8 cellular contexts compared by ENCODE assay signal in the genomic region with DNA sequence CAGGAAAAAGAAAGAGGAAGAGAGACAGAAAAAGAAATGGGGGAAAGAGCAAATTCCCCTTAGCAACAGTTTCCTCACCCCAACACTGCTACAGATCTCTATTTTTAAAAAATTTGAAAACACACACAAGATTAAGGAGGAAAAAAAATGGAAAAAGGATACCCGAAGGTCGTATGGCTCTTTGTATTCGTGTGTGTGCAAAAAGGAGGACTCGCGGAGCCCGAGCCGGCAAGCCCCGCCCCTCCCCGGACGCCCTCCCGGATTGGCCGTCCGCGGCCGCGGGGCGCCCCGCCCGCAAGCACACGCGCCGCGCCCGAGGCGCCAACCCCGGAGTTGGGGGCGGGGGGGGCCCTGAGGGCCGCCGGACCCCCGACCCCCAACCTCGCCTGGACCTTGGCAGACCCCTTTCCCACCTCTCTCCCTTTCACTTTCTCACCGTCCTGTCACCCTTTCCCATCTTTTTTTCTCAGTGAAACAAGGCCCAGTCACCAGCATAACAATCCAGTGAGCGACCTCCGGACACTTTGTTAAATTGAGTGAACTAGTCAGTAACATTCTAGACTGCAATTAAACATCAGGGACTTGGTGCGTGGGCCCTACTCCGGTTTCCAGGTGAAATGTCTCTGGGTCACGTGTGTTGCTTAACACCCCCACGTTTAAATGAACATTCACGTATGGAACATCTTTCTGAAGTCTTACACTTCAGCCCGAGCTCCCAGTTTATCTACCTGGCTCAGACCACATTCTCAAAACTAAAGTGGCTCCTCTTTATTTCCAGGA. TPM values are rescaled to one million over a fixed set of nuclear protein-coding genes. Genes with fewer than 3 reads are reported as not detected.
DNase-seq lines count a peak whose midpoint lies in the region; ATAC-seq and TF ChIP-seq lines count a peak whose summit lies in the region.

Gene C14orf93 (minus strand): TSS at position 205 of the 780 bp plus-strand sequence. CDS start 11,120 bp downstream, outside the sequence.

- H3K36me3 ChIP-seq in endodermal cell (ENCODE audit: control insufficient read depth, insufficient read depth, low read length) (no peaks in the 10 kb centered on the region), mesodermal cell (ENCODE audit: control insufficient read depth, insufficient read depth, low read length) (no peaks in the 10 kb centered on the region)

- H3K27ac ChIP-seq in endodermal cell (ENCODE audit: low read depth, low read length) (peak within 1 kb of the TSS; percentile 30), mesodermal cell (ENCODE audit: low read depth, low read length, severe bottlenecking) (peak within 1 kb of the TSS; percentile 67)

- peak within 1 kb of the TSS; percentile 88 for H3K4me3 Mint-ChIP-seq in activated CD8-positive, alpha-beta memory T cell treated with anti-CD3 and anti-CD28 coated beads, Interleukin-2, amount 10 ng/mL, durations not matched to agents 7 days and 5 days
- peak within 1 kb of the TSS; percentile 59 for H3K4me3 Mint-ChIP-seq in endodermal cell

- peak; percentile 51 for ATAC-seq in activated CD8-positive, alpha-beta memory T cell treated with anti-CD3 and anti-CD28 coated beads, Interleukin-2, amount 10 ng/mL, durations not matched to agents 7 days and 5 days
- no peak for ATAC-seq in GM19467 (IDR thresholded peaks at IDR 0.05; ENCODE audit: unreplicated experiment)

- H3K4me1 ChIP-seq in endodermal cell (ENCODE audit: control insufficient read depth, insufficient read depth, low read length) (peaks cover 4% of the 10 kb centered on the region), mesodermal cell (ENCODE audit: control insufficient read depth, insufficient read depth, low read length, poor library complexity, severe bottlenecking) (peaks cover 6% of the 10 kb centered on the region)

- CTCF ChIA-PET in activated CD8-positive, alpha-beta memory T cell treated with anti-CD3 and anti-CD28 coated beads, Interleukin-2, amount 10 ng/mL, durations not matched to agents 7 days and 5 days (lab: Charles Lee) = interaction anchor here (0.8 to 1.4 kb wide), 3 partner anchors 18 to 59 kb away, joined by 3 to 4 read pairs (median 3); no protein-coding TSS in a partner anchor

- DNase-seq in HPDE6-E6E7 (ENCODE audit: extremely low spot score) (peak; percentile 63), NOMO-1 treated with DMSO at 0.1 percent for 48 hours (lab: John Stamatoyannopoulos, UW; ENCODE audit: unreplicated experiment) (peak; percentile 64), endodermal cell (peak; percentile 88)
- DNase-seq in activated CD8-positive, alpha-beta memory T cell treated with anti-CD3 and anti-CD28 coated beads, Interleukin-2, amount 10 ng/mL, durations not matched to agents 7 days and 5 days = peak; percentile 90
- peak; percentile 60 for DNase-seq in stimulated activated CD8-positive, alpha-beta memory T cell treated with anti-CD3 and anti-CD28 coated beads, Interleukin-15, amount 100 ng/mL, for 24 hours (ENCODE audit: low read depth)

- no peak within 1 kb of the TSS for H3K9ac ChIP-seq in endodermal cell (ENCODE audit: extremely low read depth, low read length, poor library complexity, severe bottlenecking)

- H3K9me3 ChIP-seq in endodermal cell (ENCODE audit: control insufficient read depth, low read length) = no peaks in the 10 kb centered on the region
- H3K9me3 ChIP-seq in mesodermal cell (ENCODE audit: control insufficient read depth, low read length) = no peaks in the 10 kb centered on the region

- 14 to 46% methylated on average over 10 to 40 of the region's 40 CpGs for WGBS in endodermal cell (ENCODE audit: insufficient coverage in 1 of 2, insufficient read length in 1 of 2), 2 experiments
- 16 to 21% methylated on average over 30 to 38 of the region's 40 CpGs for whole genome bisulfite sequencing in mesodermal cell (ENCODE audit: insufficient coverage in 2 of 2), 2 experiments

- H3K27me3 ChIP-seq in endodermal cell (ENCODE audit: control insufficient read depth, insufficient read depth, low read length, poor library complexity, severe bottlenecking) = no peaks in the 10 kb centered on the region

- H3K9me3 Mint-ChIP-seq in activated CD8-positive, alpha-beta memory T cell treated with anti-CD3 and anti-CD28 coated beads, Interleukin-2, amount 10 ng/mL, durations not matched to agents 7 days and 5 days (ENCODE audit: low read depth) = no peaks in the 10 kb centered on the region
- H3K9me3 Mint-ChIP-seq in endodermal cell = peaks cover 3% of the 10 kb centered on the region

- H3K4me1 Mint-ChIP-seq in activated CD8-positive, alpha-beta memory T cell treated with anti-CD3 and anti-CD28 coated beads, Interleukin-2, amount 10 ng/mL, durations not matched to agents 7 days and 5 days = peaks cover 41% of the 10 kb centered on the region
- peaks cover 18% of the 10 kb centered on the region for H3K4me1 Mint-ChIP-seq in endodermal cell

- H3K4me3 ChIP-seq in GM08714 (ENCODE audit: low read length) (peak within 1 kb of the TSS; percentile 55), endodermal cell (ENCODE audit: low read length) (peak within 1 kb of the TSS; percentile 74), mesodermal cell (ENCODE audit: extremely low read depth, insufficient read depth, low read length, poor library complexity, severe bottlenecking) (peak within 1 kb of the TSS; percentile 36)

- H3K27ac Mint-ChIP-seq in activated CD8-positive, alpha-beta memory T cell treated with anti-CD3 and anti-CD28 coated beads, Interleukin-2, amount 10 ng/mL, durations not matched to agents 7 days and 5 days = peak within 1 kb of the TSS; percentile 97
- peak within 1 kb of the TSS; percentile 81 for H3K27ac Mint-ChIP-seq in endodermal cell

- no peak for TF ChIP-seq CTCF in endodermal cell (conservative IDR thresholded peaks at IDR 0.05)

- peaks cover 1% of the 10 kb centered on the region for H3K36me3 Mint-ChIP-seq in activated CD8-positive, alpha-beta memory T cell treated with anti-CD3 and anti-CD28 coated beads, Interleukin-2, amount 10 ng/mL, durations not matched to agents 7 days and 5 days
- no peaks in the 10 kb centered on the region for H3K36me3 Mint-ChIP-seq in endodermal cell (ENCODE audit: low read depth)

- no peaks in the 10 kb centered on the region for H3K27me3 Mint-ChIP-seq in activated CD8-positive, alpha-beta memory T cell treated with anti-CD3 and anti-CD28 coated beads, Interleukin-2, amount 10 ng/mL, durations not matched to agents 7 days and 5 days
- H3K27me3 Mint-ChIP-seq in endodermal cell (ENCODE audit: insufficient read depth) = no peaks in the 10 kb centered on the region

RNA-seq across cellular contexts. Expression of gene C14orf93, which starts in this region (rescaled TPM):
- total RNA-seq in activated CD8-positive, alpha-beta memory T cell treated with anti-CD3 and anti-CD28 coated beads, Interleukin-2, amount 10 ng/mL, durations not matched to agents 7 days and 5 days = 10 to 100 TPM in 1 of 2 experiments, 1 to 10 TPM in 1; 9.0 to 12.6 TPM
- 1 to 10 TPM; 7.0 to 9.4 TPM for total RNA-seq in endodermal cell
- polyA plus RNA-seq in endodermal cell (2013, experiment 1 of 2) = 9.6 TPM
- 11.2 TPM for polyA plus RNA-seq in endodermal cell (2013, experiment 2 of 2)
- polyA plus RNA-seq in mesodermal cell (2013, experiment 1 of 2) = 10.8 TPM
- 11.3 TPM for polyA plus RNA-seq in mesodermal cell (2013, experiment 2 of 2)
